ENCODE assay signal across 9 cellular contexts in the genomic region with DNA sequence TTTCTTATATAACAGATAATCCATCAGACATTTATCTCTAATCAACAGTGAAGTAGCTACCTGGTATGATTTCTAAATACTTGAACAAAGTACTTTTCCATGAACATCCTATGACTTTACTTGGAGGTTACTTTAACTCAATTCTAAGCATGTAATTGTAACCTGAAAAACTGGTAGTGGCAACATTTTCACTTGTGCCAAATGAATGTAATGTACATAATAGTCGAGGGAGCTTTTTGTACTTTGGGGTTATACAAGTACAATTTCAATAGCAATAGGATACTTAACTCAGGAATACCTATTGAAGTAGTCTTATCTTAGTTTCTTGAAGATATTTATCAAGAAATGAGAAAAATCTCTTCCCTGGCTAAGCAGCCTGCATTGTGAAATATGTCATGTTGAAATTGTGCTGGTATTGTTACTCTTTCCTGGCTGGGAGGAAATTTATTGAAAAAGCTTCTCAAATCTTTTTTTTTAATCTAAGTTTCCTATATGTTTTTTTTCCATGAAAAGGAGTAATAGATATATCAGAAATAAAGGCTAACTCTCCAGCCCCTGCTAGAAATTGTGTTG. TPM values are rescaled to one million over a fixed set of nuclear protein-coding genes. Genes with fewer than 3 reads are reported as not detected.
A peak's percentile ranks its signal among the peaks of the same experiment; 100 is the strongest.
DNase-seq lines count a peak whose midpoint lies in the region; ATAC-seq, FAIRE-seq and TF ChIP-seq lines count a peak whose summit lies in the region.
"Had no signal": no experiment of that assay in that cellular context is flagged by ENCODE, and none has a peak within 500 bp of the region (broad histone marks: within the 10 kb centered on the region; RNA-seq: fewer than 3 reads in every experiment).

No MANE protein-coding gene starts in this region.

- H3K27me3 ChIP-seq in SJCRH30, result no peaks in the 10 kb centered on the region
- H3K27me3 ChIP-seq: SJSA1 had no signal

- ATAC-seq in natural killer cell, result no peak

- no peaks in the 10 kb centered on the region for H3K9me3 ChIP-seq in SJCRH30 (replicated peaks)
- H3K9me3 ChIP-seq: SJSA1 had no signal

- H3K4me1 Mint-ChIP-seq in CD14-positive monocyte (peaks cover 65% of the 10 kb centered on the region), natural killer cell (peaks cover 64 to 71% of the 10 kb centered on the region in 2 donors)

- H3K27ac ChIP-seq in SJCRH30, result no peak overlapping the region

- H3K9me3 Mint-ChIP-seq in CD14-positive monocyte (no peaks in the 10 kb centered on the region), natural killer cell (no peaks in the 10 kb centered on the region)

- H3K27ac Mint-ChIP-seq in CD14-positive monocyte (peak overlapping the region; percentile 88 to 99 (median 98)), natural killer cell (peak overlapping the region; percentile 90 to 99)

- TF ChIP-seq CTCF in CD14-positive monocyte (IDR thresholded peaks at IDR 0.05) (no peak), LNCaP clone FGC (IDR thresholded peaks at IDR 0.05; ENCODE audit: control insufficient read depth, extremely low read depth, insufficient read depth) (no peak), natural killer cell (IDR thresholded peaks at IDR 0.05) (no peak)

- H3K4me3 Mint-ChIP-seq in CD14-positive monocyte (peak overlapping the region; percentile 77 to 94), natural killer cell (peak overlapping the region; percentile 82)

- H3K27me3 Mint-ChIP-seq in CD14-positive monocyte (ENCODE audit: low read depth in 3 of 3), result no peaks in the 10 kb centered on the region
- H3K27me3 Mint-ChIP-seq in natural killer cell (ENCODE audit: low read depth in 2 of 2), result no peaks in the 10 kb centered on the region

- H3K36me3 Mint-ChIP-seq in CD14-positive monocyte (peaks cover 16% of the 10 kb centered on the region in 2 donors), natural killer cell (no peaks in the 10 kb centered on the region)

- H3K4me3 ChIP-seq in LNCaP clone FGC (ENCODE audit: low read depth, low read length), result no peak overlapping the region
- H3K4me3 ChIP-seq in SJCRH30, result no peak overlapping the region
- H3K4me3 ChIP-seq: SJSA1 had no signal

- H3K4me1 ChIP-seq in SJCRH30, result peaks cover 33% of the 10 kb centered on the region

- DNase-seq in CD14-positive monocyte (ENCODE audit: low spot score) (no peak), LNCaP clone FGC (ENCODE audit: low read depth) (peak; percentile 58), natural killer cell (no peak), NCI-H2107 treated with DMSO at 0.1 percent for 48 hours (lab: John Stamatoyannopoulos, UW; ENCODE audit: unreplicated experiment) (no peak), SJCRH30 (no peak), NCI-H187 (lab: John Stamatoyannopoulos, UW) (no peak), COLO829 (ENCODE audit: low spot score) (no peak)

- H3K36me3 ChIP-seq in SJCRH30, result no peaks in the 10 kb centered on the region
- H3K36me3 ChIP-seq: SJSA1 had no signal

- FAIRE-seq in colon (lab: Jason Lieb, UNC), result peak; percentile 24

- intact Hi-C loops in CD14-positive monocyte (cut with micrococcal nuclease), result no loop called here
- intact Hi-C loops in natural killer cell (cut with micrococcal nuclease), result loop anchor here (10.0 kb wide), 1 partner anchor 941 kb away; the partner anchor contains the start of gene RC3H1

RNA-seq across cellular contexts. Expression of gene CACYBP, which starts 33.7 kb away (rescaled TPM):
- polyA plus RNA-seq in CD14-positive monocyte, result 10 to 100 TPM; 74.8 to 86.9 TPM
- 10 to 100 TPM; 43.8 to 55.4 (median 51.9) TPM for total RNA-seq in natural killer cell
- 439 and 441 TPM in 2 replicates for total RNA-seq in SJCRH30 (2014; rRNA removed; shearing (Covaris generic))

RNA-seq across cellular contexts. Expression of gene MRPS14, which starts 57.1 kb away (rescaled TPM):
- 10 to 100 TPM; 48.1 to 53.2 TPM for polyA plus RNA-seq in CD14-positive monocyte
- total RNA-seq in natural killer cell, result 10 to 100 TPM; 11.5 to 13.2 (median 12.0) TPM
- total RNA-seq in SJCRH30 (2014; rRNA removed; shearing (Covaris generic)), result 31.6 and 34.0 TPM in 2 replicates
